Comparison of ENCODE assay signal across 15 cellular contexts in genomic region chr7:39509441-39509840, GRCh38.
"Had no signal": no experiment of that assay in that cellular context is flagged by ENCODE, and none has a peak within 500 bp of the region (broad histone marks: within the 10 kb centered on the region; RNA-seq: fewer than 3 reads in every experiment).

No MANE protein-coding gene starts in this region.

- H3K4me1 ChIP-seq: parathyroid adenoma, tibial nerve, uterus had no signal

- H3K9me3 ChIP-seq: neutrophil, tibial nerve, uterus had no signal

- H3K4me3 ChIP-seq: cardiac muscle cell, dorsolateral prefrontal cortex, tibial nerve, uterus had no signal

- H3K27ac Mint-ChIP-seq: activated T-helper 2 cell treated with anti-CD3 and anti-CD28 coated beads, Interferon-gamma antibody, Interleukin-2, Interleukin-4, amounts not matched to agents 10 μg/mL and 5 μg/mL and 100 μg/mL, durations not matched to agents 14 hours and 24 hours and 36 hours; natural killer cell; stimulated activated naive B cell treated with anti-CD40 and anti-IgM and Interleukin-4, amounts not matched to agents 10 μg/mL and 1 μg/mL and 100 μg/mL, for 72 hours had no signal

- H3K36me3 ChIP-seq: cardiac muscle cell, neutrophil, tibial nerve, uterus had no signal

- H2AFZ ChIP-seq: parathyroid adenoma had no signal

- H3K9me3 Mint-ChIP-seq: activated T-helper 2 cell treated with anti-CD3 and anti-CD28 coated beads, Interferon-gamma antibody, Interleukin-2, Interleukin-4, amounts not matched to agents 10 μg/mL and 5 μg/mL and 100 μg/mL, durations not matched to agents 14 hours and 24 hours and 36 hours; natural killer cell had no signal

- H3K36me3 Mint-ChIP-seq: natural killer cell had no signal

- H3K27me3 Mint-ChIP-seq: stimulated activated naive B cell treated with anti-CD40 and anti-IgM and Interleukin-4, amounts not matched to agents 10 μg/mL and 1 μg/mL and 100 μg/mL, for 72 hours had no signal

- ATAC-seq: esophagus mucosa; natural killer cell; stimulated activated naive B cell treated with anti-CD40 and anti-IgM and Interleukin-4, amounts not matched to agents 10 μg/mL and 1 μg/mL and 100 μg/mL, for 72 hours had no signal

- H3K79me2 ChIP-seq: parathyroid adenoma had no signal

- H3K27me3 ChIP-seq: cardiac muscle cell, dorsolateral prefrontal cortex, neutrophil, tibial nerve, uterus had no signal

- DNase-seq: activated CD4-positive, alpha-beta T cell treated with anti-CD3 and anti-CD28 coated beads for 4 hours; activated naive CD4-positive, alpha-beta T cell treated with anti-CD3 and anti-CD28 coated beads, Interleukin-2, amount 50 U/mL, for 16 hours; dorsolateral prefrontal cortex; mesendoderm; natural killer cell; stimulated activated CD4-positive, alpha-beta T cell treated with anti-CD3 and anti-CD28 coated beads, Interleukin-2, amount 100 ng/mL, for 48 hours; stimulated activated naive B cell treated with anti-CD40 and anti-IgM and Interleukin-4, amounts not matched to agents 10 μg/mL and 1 μg/mL and 100 μg/mL, for 72 hours; substantia nigra; uterus had no signal

- H3K9ac ChIP-seq: parathyroid adenoma had no signal

- H3K4me3 Mint-ChIP-seq: natural killer cell; stimulated activated naive B cell treated with anti-CD40 and anti-IgM and Interleukin-4, amounts not matched to agents 10 μg/mL and 1 μg/mL and 100 μg/mL, for 72 hours had no signal
